ENCODE assay signal across 2 cellular contexts in genomic region chr2:238146884-238147544, GRCh38.
TF ChIP-seq lines count a peak whose summit lies in the region.

No MANE protein-coding gene starts in this region.

TF ChIP-seq in IMR-90, 13 proteins besides CTCF, POLR2A, EP300 and RAD21:
- TF ChIP-seq CHD1 (IDR thresholded peaks at IDR 0.05; ENCODE audit: low read depth, low read length) = no peak
- TF ChIP-seq MXI1 (IDR thresholded peaks at IDR 0.05; ENCODE audit: borderline replicate concordance, low read depth, low read length) = no peak
- no peak for TF ChIP-seq NFE2L2 (IDR thresholded peaks at IDR 0.05; ENCODE audit: low read depth, low read length)
- TF ChIP-seq USF2 (IDR thresholded peaks at IDR 0.05; ENCODE audit: low read depth, low read length) = no peak
- TF ChIP-seq FOS (IDR thresholded peaks at IDR 0.05; ENCODE audit: low read depth, low read length) = no peak
- no peak for TF ChIP-seq CEBPB (IDR thresholded peaks at IDR 0.05; ENCODE audit: low read depth, low read length)
- no peak for TF ChIP-seq SMC3 (IDR thresholded peaks at IDR 0.05; ENCODE audit: low read depth, low read length)
- no peak for TF ChIP-seq MAZ (IDR thresholded peaks at IDR 0.05; ENCODE audit: borderline replicate concordance, low read depth, low read length)

TF ChIP-seq in WTC11, 78 proteins besides CTCF, POLR2A, EP300 and RAD21:
- TF ChIP-seq FOXK1 (CRISPR knock-in tag; IDR thresholded peaks at IDR 0.05) (no peak), ATF1 (CRISPR knock-in tag; IDR thresholded peaks at IDR 0.05) (no peak), SOX15 (CRISPR knock-in tag; IDR thresholded peaks at IDR 0.05) (no peak), E2F4 (CRISPR knock-in tag; IDR thresholded peaks at IDR 0.05; ENCODE audit: borderline replicate concordance, low read depth) (no peak), ZNF263 (CRISPR knock-in tag; IDR thresholded peaks at IDR 0.05; ENCODE audit: low read depth) (no peak), ESRRA (CRISPR knock-in tag; IDR thresholded peaks at IDR 0.05; ENCODE audit: borderline replicate concordance) (no peak), HMGA2 (CRISPR knock-in tag; IDR thresholded peaks at IDR 0.05) (no peak), ZBTB43 (CRISPR knock-in tag; IDR thresholded peaks at IDR 0.05) (no peak), ZNF423 (CRISPR knock-in tag; IDR thresholded peaks at IDR 0.05) (no peak), SMAD3 (CRISPR knock-in tag; IDR thresholded peaks at IDR 0.05; ENCODE audit: borderline replicate concordance) (no peak), NR1H2 (CRISPR knock-in tag; IDR thresholded peaks at IDR 0.05) (no peak), ZMAT4 (CRISPR knock-in tag; IDR thresholded peaks at IDR 0.05) (no peak), USF1 (CRISPR knock-in tag; IDR thresholded peaks at IDR 0.05) (no peak), CBFB (CRISPR knock-in tag; IDR thresholded peaks at IDR 0.05; ENCODE audit: low read depth) (no peak), CREB1 (CRISPR knock-in tag; IDR thresholded peaks at IDR 0.05) (no peak)
